Comparison of ENCODE assay signal across 17 cellular contexts in genomic region chr2:6310910-6311215, GRCh38.
DNase-seq lines count a peak whose midpoint lies in the region; ATAC-seq and TF ChIP-seq lines count a peak whose summit lies in the region.
"Had no signal": no experiment of that assay in that cellular context is flagged by ENCODE, and none has a peak within 500 bp of the region (broad histone marks: within the 10 kb centered on the region; RNA-seq: fewer than 3 reads in every experiment).

No MANE protein-coding gene starts in this region.

- H3K9me3 ChIP-seq in BE2C (no peaks in the 10 kb centered on the region), OCI-LY7 (ENCODE audit: low read length) (peaks cover 24% of the 10 kb centered on the region), endodermal cell (ENCODE audit: control insufficient read depth, low read length) (no peaks in the 10 kb centered on the region), neuronal stem cell (replicated peaks in 1 of 2; ENCODE audit: control insufficient read depth in 2 of 2, insufficient read depth in 1 of 2, low read depth in 1 of 2, low read length in 2 of 2) (peaks cover 0 to 10% of the 10 kb centered on the region in 2 donors)
- H3K9me3 ChIP-seq: MG63 had no signal

- H3K9ac ChIP-seq in endodermal cell (ENCODE audit: extremely low read depth, low read length, poor library complexity, severe bottlenecking) (no peak overlapping the region), neuronal stem cell (ENCODE audit: low read depth, low read length, poor library complexity) (no peak overlapping the region)
- H3K9ac ChIP-seq: GM23248 had no signal

- H3K4me2 ChIP-seq in OCI-LY7 (ENCODE audit: low read length) (peak overlapping the region; percentile 78), neuronal stem cell (ENCODE audit: insufficient read depth, low read length, poor library complexity, severe bottlenecking) (no peak overlapping the region)

- WGBS in endodermal cell (ENCODE audit: insufficient coverage in 1 of 2, insufficient read length in 1 of 2), 2 experiments: 92 to 96% methylated on average over 2 to 5 of the region's 5 CpGs
- no CpG with 5 or more reads among the region's 5 CpGs for WGBS in neuronal stem cell (ENCODE audit: extremely low coverage in 2 of 2, insufficient read length in 2 of 2, insufficient replicate concordance in 1 of 2), 2 donors

- peak overlapping the region; percentile 45; the same call in 1 of the 2 replicates for H2AFZ ChIP-seq in OCI-LY7 (ENCODE audit: low read length)
- H2AFZ ChIP-seq in neuronal stem cell (ENCODE audit: low read length): peak overlapping the region; percentile 77
- H2AFZ ChIP-seq: GM23248 had no signal

- H3K27me3 Mint-ChIP-seq in endodermal cell (ENCODE audit: insufficient read depth) (no peaks in the 10 kb centered on the region), osteocyte (ENCODE audit: unreplicated experiment) (no peaks in the 10 kb centered on the region)
- H3K27me3 Mint-ChIP-seq: CD4-positive, alpha-beta T cell; IgD-negative memory B cell had no signal

- no peak overlapping the region for H3K27ac Mint-ChIP-seq in endodermal cell
- no peak overlapping the region for H3K27ac Mint-ChIP-seq in osteocyte (ENCODE audit: unreplicated experiment)
- H3K27ac Mint-ChIP-seq: CD4-positive, alpha-beta T cell; H9; HFFc6; IgD-negative memory B cell had no signal

- no peak overlapping the region for H2BK120ac ChIP-seq in neuronal stem cell (ENCODE audit: low read depth, low read length)

- peaks cover 4% of the 10 kb centered on the region for H3K4me1 Mint-ChIP-seq in endodermal cell
- H3K4me1 Mint-ChIP-seq in osteocyte (ENCODE audit: unreplicated experiment): no peaks in the 10 kb centered on the region

- H3K4me3 Mint-ChIP-seq in endodermal cell (no peak overlapping the region), osteocyte (ENCODE audit: unreplicated experiment) (no peak overlapping the region)
- H3K4me3 Mint-ChIP-seq: CD4-positive, alpha-beta T cell; H9; HFFc6 had no signal

- CTCF ChIA-PET in OCI-LY7 (lab: Charles Lee; ENCODE audit: unreplicated experiment): interaction anchor here (2.1 kb wide), 1 partner anchor 29 kb away, joined by 8 read pairs; no protein-coding TSS in a partner anchor

- no peak overlapping the region for H2BK5ac ChIP-seq in neuronal stem cell (ENCODE audit: low read length)

- no peaks in the 10 kb centered on the region for H3K9me2 ChIP-seq in OCI-LY7 (ENCODE audit: insufficient read depth, low read length)

- no peaks in the 10 kb centered on the region for H3K79me2 ChIP-seq in OCI-LY7 (ENCODE audit: insufficient read depth, low read depth, low read length)

- no TSS peak for BruUV-seq in OCI-LY7 (replicated peaks; lab: Mats Ljungman, UMichigan)

- no peak for ATAC-seq in GM21360 (IDR thresholded peaks at IDR 0.05; ENCODE audit: unreplicated experiment)
- ATAC-seq: Right ventricle myocardium inferior had no signal

- H3K27me3 ChIP-seq in BE2C (no peaks in the 10 kb centered on the region), endodermal cell (ENCODE audit: control insufficient read depth, insufficient read depth, low read length, poor library complexity, severe bottlenecking) (no peaks in the 10 kb centered on the region), neuronal stem cell (ENCODE audit: control insufficient read depth in 3 of 3, insufficient read depth in 3 of 3, low read depth in 1 of 3, low read length in 3 of 3) (no peaks in the 10 kb centered on the region)
- H3K27me3 ChIP-seq: MG63 had no signal

- peaks cover 2% of the 10 kb centered on the region for H3K9me3 Mint-ChIP-seq in endodermal cell
- peaks cover 10% of the 10 kb centered on the region for H3K9me3 Mint-ChIP-seq in osteocyte (ENCODE audit: unreplicated experiment)
- H3K9me3 Mint-ChIP-seq: H9 had no signal

- H3K4ac ChIP-seq in neuronal stem cell (ENCODE audit: low read length): no peak overlapping the region

- intact Hi-C loops in OCI-LY7 (cut with micrococcal nuclease; ENCODE audit: unreplicated experiment): loop anchor here (1.0 to 2.0 kb wide), 4 partner anchors 31 to 615 kb away; no protein-coding TSS in a partner anchor

- TF ChIP-seq CTCF in BE2C (IDR thresholded peaks at IDR 0.05; ENCODE audit: low read depth, low read length): no peak
- no peak for TF ChIP-seq CTCF in OCI-LY7 (conservative IDR thresholded peaks at IDR 0.05; ENCODE audit: low read length)
- TF ChIP-seq CTCF in endodermal cell (conservative IDR thresholded peaks at IDR 0.05): no peak
- no peak for TF ChIP-seq CTCF in osteocyte (IDR thresholded peaks at IDR 0.05)

- H4K8ac ChIP-seq in neuronal stem cell (ENCODE audit: low read depth, low read length): no peak overlapping the region

- no peak overlapping the region for H2BK15ac ChIP-seq in neuronal stem cell (ENCODE audit: low read length)

- H3K4me1 ChIP-seq in BE2C (peaks cover 2% of the 10 kb centered on the region; the same call in 1 of the 2 replicates), OCI-LY7 (ENCODE audit: insufficient read depth, low read length, poor library complexity, severe bottlenecking) (peaks cover 78% of the 10 kb centered on the region), endodermal cell (ENCODE audit: control insufficient read depth, insufficient read depth, low read length) (peaks cover 3% of the 10 kb centered on the region), neuronal stem cell (ENCODE audit: control insufficient read depth in 2 of 2, insufficient read depth in 1 of 2, low read depth in 1 of 2, low read length in 2 of 2) (peaks cover 2 to 17% of the 10 kb centered on the region in 2 donors)

- H3K4me3 ChIP-seq in BE2C (ENCODE audit: low read depth, low read length) (peak overlapping the region; percentile 3), OCI-LY7 (ENCODE audit: low read depth, low read length, poor library complexity, severe bottlenecking) (peak overlapping the region; percentile 59), endodermal cell (ENCODE audit: low read length) (no peak overlapping the region), neuronal stem cell (ENCODE audit: low read length in 2 of 2) (no peak overlapping the region)
- H3K4me3 ChIP-seq: GM23248, MG63 had no signal

- DNase-seq in BE2C (no peak), OCI-LY7 (ENCODE audit: low spot score) (no peak), endodermal cell (no peak), neuronal stem cell (ENCODE audit: low spot score) (no peak), islet precursor cell (no peak), osteocyte (ENCODE audit: extremely low spot score, unreplicated experiment) (no peak)
- DNase-seq: CD4-positive, alpha-beta T cell; DMS 273 treated with DMSO at 0.1 percent for 48 hours; GM23248; H9; HFFc6; MG63; NCI-H510A; OCI-M1 had no signal

- H3K36me3 Mint-ChIP-seq in endodermal cell (ENCODE audit: low read depth): no peaks in the 10 kb centered on the region
- no peaks in the 10 kb centered on the region for H3K36me3 Mint-ChIP-seq in osteocyte (ENCODE audit: unreplicated experiment)
- H3K36me3 Mint-ChIP-seq: IgD-negative memory B cell had no signal

- no peak overlapping the region for H3K23ac ChIP-seq in neuronal stem cell (ENCODE audit: low read depth, low read length, poor library complexity)

- no peak overlapping the region for H2BK12ac ChIP-seq in neuronal stem cell (ENCODE audit: low read length)

- H3K36me3 ChIP-seq in BE2C (no peaks in the 10 kb centered on the region), OCI-LY7 (ENCODE audit: insufficient read depth, low read length) (peaks cover 19% of the 10 kb centered on the region), endodermal cell (ENCODE audit: control insufficient read depth, insufficient read depth, low read length) (no peaks in the 10 kb centered on the region), neuronal stem cell (replicated peaks in 1 of 2; ENCODE audit: control insufficient read depth in 2 of 2, insufficient read depth in 2 of 2, low read length in 2 of 2) (no peaks in the 10 kb centered on the region)
- H3K36me3 ChIP-seq: MG63 had no signal

- H3K79me1 ChIP-seq in neuronal stem cell (ENCODE audit: low read depth, low read length): no peaks in the 10 kb centered on the region

- H3K27ac ChIP-seq in OCI-LY7 (ENCODE audit: low read depth, low read length, poor library complexity, severe bottlenecking): peak overlapping the region; percentile 99
- H3K27ac ChIP-seq in endodermal cell (ENCODE audit: low read depth, low read length): peak overlapping the region; percentile 82
- no peak overlapping the region for H3K27ac ChIP-seq in neuronal stem cell (replicated peaks; ENCODE audit: low read length)
- H3K27ac ChIP-seq: GM23248 had no signal

- no peaks in the 10 kb centered on the region for H4K20me1 ChIP-seq in OCI-LY7 (ENCODE audit: insufficient read depth, low read length)

- H2AK5ac ChIP-seq in neuronal stem cell (ENCODE audit: low read depth, low read length): no peak overlapping the region

- no peak overlapping the region for H4K91ac ChIP-seq in neuronal stem cell (ENCODE audit: low read depth, low read length, poor library complexity)

- POLR2A ChIA-PET in OCI-LY7 (lab: Charles Lee): interaction anchor here (0.5 to 11.0 kb wide), 15 partner anchors 8 to 615 kb away, joined by 3 to 285 read pairs (median 4); no protein-coding TSS in a partner anchor

- no peak overlapping the region for H3K18ac ChIP-seq in neuronal stem cell (ENCODE audit: low read length)

- H3K14ac ChIP-seq in neuronal stem cell (ENCODE audit: low read length): no peak overlapping the region

Comparison
In these comparisons a context has a peak if more than half of its experiments do, and no peak if none do; other contexts are left out.
1. H3K4me3 ChIP-seq: peak in BE2C (single experiment) and OCI-LY7 (single experiment); none in endodermal cell (single experiment) and neuronal stem cell (0 of 2).